Comparison of ENCODE assay signal across 2 cellular contexts in the genomic region with DNA sequence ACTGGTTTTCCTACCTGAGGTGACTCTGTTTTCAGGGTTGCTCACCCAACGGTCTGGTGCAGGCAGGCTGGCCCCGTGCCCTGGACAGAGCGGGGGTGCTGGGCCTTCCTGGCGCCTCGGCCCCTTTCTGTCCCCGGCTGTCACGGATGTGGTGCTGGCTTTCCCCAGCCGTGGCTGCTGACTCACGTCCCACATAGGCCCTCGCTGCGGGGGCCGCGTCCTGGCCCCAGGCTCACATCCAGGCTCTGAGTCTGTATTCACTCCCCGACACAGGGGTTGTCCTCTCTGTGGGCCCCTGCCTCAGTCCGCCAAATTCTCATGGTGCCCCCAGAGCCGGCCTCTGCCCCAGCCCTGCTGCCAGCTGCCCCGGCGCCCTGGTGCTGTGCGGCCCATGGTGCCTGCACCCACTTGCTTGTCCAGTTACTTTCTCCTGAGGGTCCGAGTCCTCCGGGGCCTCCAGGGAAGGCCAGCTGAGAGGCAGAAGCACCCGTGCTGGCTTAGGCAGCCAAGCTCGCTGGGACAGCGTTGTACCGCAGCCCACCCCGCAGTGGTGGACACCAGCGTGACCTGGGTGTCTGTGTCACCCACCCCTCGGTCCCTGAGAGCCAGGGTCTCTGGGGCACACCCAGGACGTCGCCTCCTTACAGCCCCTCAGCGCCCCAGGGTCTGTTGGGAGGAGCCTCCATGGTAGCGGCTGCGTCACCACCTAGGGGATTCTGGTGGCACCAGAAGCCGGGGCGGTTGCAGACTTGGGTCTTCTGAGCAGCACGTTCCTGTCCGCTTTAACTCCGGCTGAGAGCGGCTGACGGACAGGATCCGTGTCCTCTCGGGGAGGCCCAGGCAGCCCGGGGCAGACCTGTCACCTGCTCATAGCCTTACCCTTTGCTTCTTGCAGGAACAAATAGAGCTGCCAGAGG.
TF ChIP-seq lines count a peak whose summit lies in the region.

No MANE protein-coding gene starts in this region.

TF ChIP-seq in HepG2, 621 proteins besides CTCF, POLR2A, EP300 and RAD21:
- TF ChIP-seq ZNF44 (CRISPR knock-in tag; IDR thresholded peaks at IDR 0.05) (no peak), BHLHE40 (IDR thresholded peaks at IDR 0.05; ENCODE audit: low read length) (no peak), RBFOX2 (IDR thresholded peaks at IDR 0.05; ENCODE audit: low read depth, low read length) (peak; percentile 31), FOXJ3 (CRISPR knock-in tag; IDR thresholded peaks at IDR 0.05; ENCODE audit: borderline replicate concordance) (no peak), AGO2 (optimal IDR thresholded peaks at IDR 0.05; ENCODE audit: low read depth, low read length) (peak; percentile 24)

TF ChIP-seq in H1, 55 proteins besides CTCF, POLR2A, EP300 and RAD21:
- TF ChIP-seq RXRA (IDR thresholded peaks at IDR 0.05; ENCODE audit: insufficient read depth, low read depth, low read length), result no peak
- TF ChIP-seq EGR1 (IDR thresholded peaks at IDR 0.05; ENCODE audit: borderline replicate concordance, low read depth, low read length), result no peak
- no peak for TF ChIP-seq NANOG (IDR thresholded peaks at IDR 0.05; ENCODE audit: insufficient read depth, low read depth, low read length, poor library complexity, severe bottlenecking)
- no peak for TF ChIP-seq TBP (IDR thresholded peaks at IDR 0.05; ENCODE audit: low read depth, low read length)
- no peak for TF ChIP-seq RNF2 (IDR thresholded peaks at IDR 0.05; ENCODE audit: borderline replicate concordance, low read depth, low read length, missing control alignments, poor library complexity, severe bottlenecking)
- TF ChIP-seq CBX8 (IDR thresholded peaks at IDR 0.05; ENCODE audit: borderline replicate concordance, low read depth, low read length), result no peak
- TF ChIP-seq POU5F1 (IDR thresholded peaks at IDR 0.05; ENCODE audit: low read depth, low read length), result no peak
